Comparison of ENCODE assay signal across 14 cellular contexts in the genomic region with DNA sequence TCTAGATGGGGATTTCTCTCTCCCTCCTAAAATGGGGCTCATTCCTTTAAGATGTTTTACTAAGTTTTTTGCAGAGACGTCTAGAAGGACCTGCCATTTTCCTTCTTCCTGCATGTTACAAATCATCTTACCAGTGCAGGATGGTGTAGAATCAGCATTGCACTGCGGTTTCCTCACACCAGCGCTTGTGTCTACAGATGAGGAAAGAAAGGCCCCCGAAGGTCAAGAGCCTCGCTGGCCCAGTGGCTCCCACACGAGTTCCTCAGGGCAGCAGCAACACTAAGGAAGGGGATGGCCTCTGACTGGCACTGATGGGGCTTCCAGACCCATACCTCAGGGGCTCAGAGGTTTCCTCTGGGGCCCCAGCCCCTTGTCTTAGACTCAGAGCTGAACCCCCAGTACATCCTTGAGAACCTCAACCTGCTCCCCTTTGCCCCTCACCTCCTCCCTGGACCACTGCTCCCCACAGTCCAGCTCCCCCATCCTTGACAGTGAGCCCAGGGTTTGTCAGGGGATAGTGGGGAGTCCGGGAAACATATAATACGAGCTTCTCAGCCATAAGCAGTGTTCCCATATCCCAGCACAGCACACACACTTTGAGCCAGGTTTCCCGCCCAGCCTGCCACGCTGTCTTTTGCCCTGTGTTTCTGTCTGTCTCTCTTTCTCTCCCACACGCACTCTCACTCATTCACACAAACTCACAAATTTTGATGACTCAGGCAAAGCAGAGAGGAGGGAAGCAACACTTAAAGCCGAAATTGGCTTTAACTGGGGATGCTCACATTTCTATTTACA. TPM values are rescaled to one million over a fixed set of nuclear protein-coding genes. Genes with fewer than 3 reads are reported as not detected.
DNase-seq lines count a peak whose midpoint lies in the region; ATAC-seq and FAIRE-seq lines count a peak whose summit lies in the region.
"Had no signal": no experiment of that assay in that cellular context is flagged by ENCODE, and none has a peak within 500 bp of the region (broad histone marks: within the 10 kb centered on the region; RNA-seq: fewer than 3 reads in every experiment).

No MANE protein-coding gene starts in this region.

- H3K79me2 ChIP-seq in GM23248 (ENCODE audit: insufficient read depth): no peaks in the 10 kb centered on the region

- no peaks in the 10 kb centered on the region for H3K9me3 Mint-ChIP-seq in activated T-helper 17 cell treated with anti-CD3 and anti-CD28 coated beads, Interleukin-2, amount 50 U/mL, for 72 hours
- no peaks in the 10 kb centered on the region for H3K9me3 Mint-ChIP-seq in naive thymus-derived CD8-positive, alpha-beta T cell

- in situ Hi-C loops in GM23248 (cut with MboI): no loop called here

- peak overlapping the region in 9 of 11 experiments; percentile 34 to 81 (median 75); a peak in 18 of 22 replicates for H3K9ac ChIP-seq in BLaER1 treated with 17β-estradiol and CSF1 and Interleukin-3, amounts not matched to agents 10 nM and 100 nM
- H3K9ac ChIP-seq in GM23248: no peak overlapping the region

- peaks cover 5% of the 10 kb centered on the region for H3K36me3 Mint-ChIP-seq in activated T-helper 17 cell treated with anti-CD3 and anti-CD28 coated beads, Interleukin-2, amount 50 U/mL, for 72 hours (ENCODE audit: low read depth)
- no peaks in the 10 kb centered on the region for H3K36me3 Mint-ChIP-seq in naive thymus-derived CD8-positive, alpha-beta T cell

- H2AFZ ChIP-seq in GM23248: no peak overlapping the region

- H3K9me3 ChIP-seq in BLaER1 treated with 17β-estradiol and CSF1 and Interleukin-3, amounts not matched to agents 10 nM and 100 nM (replicated peaks in 1 of 11): no peaks in the 10 kb centered on the region
- no peaks in the 10 kb centered on the region for H3K9me3 ChIP-seq in GM23248 (ENCODE audit: low read depth)
- H3K9me3 ChIP-seq: heart left ventricle had no signal

- DNase-seq in GM23248: peak; percentile 33
- DNase-seq in naive thymus-derived CD8-positive, alpha-beta T cell: no peak
- DNase-seq in T-helper 9 cell: no peak
- no peak for DNase-seq in MV-4-11 (lab: John Stamatoyannopoulos, UW)
- DNase-seq in frontal cortex (ENCODE audit: low spot score in 2 of 2): no peak
- no peak for DNase-seq in iPS-NIHi11 (ENCODE audit: low spot score)
- DNase-seq: activated CD4-positive, alpha-beta T cell treated with anti-CD3 and anti-CD28 coated beads for 1 hour; heart left ventricle; NCI-H1105 treated with DMSO at 0.1 percent for 48 hours; NCI-H69; SHP77 treated with DMSO at 0.1 percent for 48 hours had no signal

- H3K4me1 Mint-ChIP-seq in activated T-helper 17 cell treated with anti-CD3 and anti-CD28 coated beads, Interleukin-2, amount 50 U/mL, for 72 hours: peaks cover 31% of the 10 kb centered on the region
- peaks cover 42 to 78% (median 70%) of the 10 kb centered on the region in 4 donors for H3K4me1 Mint-ChIP-seq in naive thymus-derived CD8-positive, alpha-beta T cell

- WGBS in GM23248 (ENCODE audit: low coverage in 1 of 2, low lambda C conversion rate in 2 of 2, missing lambda C conversion rate in 2 of 2), 2 experiments: 74% methylated on average over 12 of the region's 12 CpGs

- H3K4me3 Mint-ChIP-seq in activated T-helper 17 cell treated with anti-CD3 and anti-CD28 coated beads, Interleukin-2, amount 50 U/mL, for 72 hours: peak overlapping the region; percentile 70
- peak overlapping the region; percentile 33 to 75 (median 68) for H3K4me3 Mint-ChIP-seq in naive thymus-derived CD8-positive, alpha-beta T cell

- H3F3A ChIP-seq in GM23248 (ENCODE audit: insufficient read depth): no peaks in the 10 kb centered on the region

- no peak for ATAC-seq in activated T-helper 17 cell treated with anti-CD3 and anti-CD28 coated beads, Interleukin-2, amount 50 U/mL, for 72 hours (replicated peaks)
- ATAC-seq in naive thymus-derived CD8-positive, alpha-beta T cell: no peak
- ATAC-seq: heart left ventricle had no signal

- H3K36me3 ChIP-seq in BLaER1 treated with 17β-estradiol and CSF1 and Interleukin-3, amounts not matched to agents 10 nM and 100 nM: peaks cover 0 to 12% (median 0%) of the 10 kb centered on the region in 11 experiments; a peak in 3 of 22 replicates
- no peaks in the 10 kb centered on the region for H3K36me3 ChIP-seq in GM23248 (ENCODE audit: low read depth)
- H3K36me3 ChIP-seq: heart left ventricle had no signal

- H3K27me3 Mint-ChIP-seq in activated T-helper 17 cell treated with anti-CD3 and anti-CD28 coated beads, Interleukin-2, amount 50 U/mL, for 72 hours: no peaks in the 10 kb centered on the region
- H3K27me3 Mint-ChIP-seq in naive thymus-derived CD8-positive, alpha-beta T cell: no peaks in the 10 kb centered on the region

- POLR2A ChIA-PET in naive thymus-derived CD8-positive, alpha-beta T cell (lab: Charles Lee): interaction anchor here (0.5 to 25.6 kb wide), 8 partner anchors 9 to 223 kb away, joined by 3 to 883 read pairs (median 4); partner anchors contain the start of gene ZFP36L2

- H3K4me3 ChIP-seq in BLaER1 treated with 17β-estradiol and CSF1 and Interleukin-3, amounts not matched to agents 10 nM and 100 nM: peak overlapping the region in 7 of 10 experiments; percentile 29 to 63 (median 36); a peak in 10 of 20 replicates
- H3K4me3 ChIP-seq in GM23248: no peak overlapping the region
- H3K4me3 ChIP-seq: heart left ventricle, lung had no signal

- H3K4me2 ChIP-seq in BLaER1 treated with 17β-estradiol and CSF1 and Interleukin-3, amounts not matched to agents 10 nM and 100 nM: peak overlapping the region; percentile 72 to 95 (median 85)
- H3K4me2 ChIP-seq in GM23248 (ENCODE audit: unreplicated experiment): no peak overlapping the region

- no peak for FAIRE-seq in frontal cortex (lab: Jason Lieb, UNC)

- peaks cover 0 to 34% (median 0%) of the 10 kb centered on the region in 11 experiments; a peak in 3 of 22 replicates for H4K20me1 ChIP-seq in BLaER1 treated with 17β-estradiol and CSF1 and Interleukin-3, amounts not matched to agents 10 nM and 100 nM
- no peaks in the 10 kb centered on the region for H4K20me1 ChIP-seq in GM23248 (ENCODE audit: insufficient read depth)

- peak overlapping the region in 9 of 11 experiments; percentile 57 to 90 (median 84); a peak in 18 of 22 replicates for H3K27ac ChIP-seq in BLaER1 treated with 17β-estradiol and CSF1 and Interleukin-3, amounts not matched to agents 10 nM and 100 nM
- no peak overlapping the region for H3K27ac ChIP-seq in GM23248
- H3K27ac ChIP-seq: heart left ventricle had no signal

- H3K9me2 ChIP-seq in GM23248 (ENCODE audit: insufficient read depth): no peaks in the 10 kb centered on the region

- peak overlapping the region; percentile 86 for H3K27ac Mint-ChIP-seq in activated T-helper 17 cell treated with anti-CD3 and anti-CD28 coated beads, Interleukin-2, amount 50 U/mL, for 72 hours
- peak overlapping the region; percentile 80 to 96 (median 94) for H3K27ac Mint-ChIP-seq in naive thymus-derived CD8-positive, alpha-beta T cell

- H3K4me1 ChIP-seq in BLaER1 treated with 17β-estradiol and CSF1 and Interleukin-3, amounts not matched to agents 10 nM and 100 nM: peaks cover 92 to 100% (median 100%) of the 10 kb centered on the region in 10 experiments
- H3K4me1 ChIP-seq in GM23248 (ENCODE audit: insufficient read depth): no peaks in the 10 kb centered on the region

- H3K27me3 ChIP-seq in BLaER1 treated with 17β-estradiol and CSF1 and Interleukin-3, amounts not matched to agents 10 nM and 100 nM: no peaks in the 10 kb centered on the region
- no peaks in the 10 kb centered on the region for H3K27me3 ChIP-seq in GM23248 (replicated peaks; ENCODE audit: insufficient read depth)
- H3K27me3 ChIP-seq: heart left ventricle had no signal

RNA-seq across cellular contexts. Expression of gene ZFP36L2, which starts 29.4 kb away (rescaled TPM):
- total RNA-seq in GM23248 (2014; rRNA removed; shearing (Covaris generic)): 13.8 and 14.4 TPM in 2 replicates
- 71.7 and 78.2 TPM in 2 replicates for polyA plus RNA-seq in GM23248 (2016; fragmentation: Nextera tagmentation; extraction: Ambion mirVana)
- 100 to 1,000 TPM in 1 of 2 donors, 10 to 100 TPM in 1; 57.8 to 185 TPM for total RNA-seq in activated T-helper 17 cell treated with anti-CD3 and anti-CD28 coated beads, Interleukin-2, amount 50 U/mL, for 72 hours
- 100 to 1,000 TPM; 264 to 274 TPM for total RNA-seq in naive thymus-derived CD8-positive, alpha-beta T cell
- polyA plus RNA-seq in naive thymus-derived CD8-positive, alpha-beta T cell: 100 to 1,000 TPM; 222 to 420 (median 390) TPM
- 2.4 TPM for total RNA-seq in frontal cortex
